19 cellular contexts compared by ENCODE assay signal in the genomic region with DNA sequence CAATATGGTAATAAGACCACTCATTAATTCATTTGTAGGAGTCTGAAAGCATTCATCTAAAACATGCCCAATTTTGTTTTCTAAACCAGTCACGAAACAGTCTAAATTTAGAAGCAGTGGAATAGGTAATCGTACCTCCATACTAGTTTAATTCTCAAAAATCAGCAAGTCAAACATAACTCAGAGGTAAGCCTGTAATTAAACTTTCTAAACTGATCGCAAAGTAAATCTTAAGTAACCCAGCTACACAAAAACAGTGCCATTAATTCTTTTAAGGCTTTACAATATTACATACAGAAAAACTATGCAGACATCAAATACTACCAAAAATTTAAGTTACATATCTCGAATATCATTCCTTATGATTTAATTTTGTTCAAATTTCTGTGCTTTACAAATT.
"Had no signal": no experiment of that assay in that cellular context is flagged by ENCODE, and none has a peak within 500 bp of the region (broad histone marks: within the 10 kb centered on the region; RNA-seq: fewer than 3 reads in every experiment).

No MANE protein-coding gene starts in this region.

- H3K27ac ChIP-seq: left lung, upper lobe of left lung had no signal

- DNase-seq: activated CD4-positive, alpha-beta T cell treated with anti-CD3 and anti-CD28 coated beads for 4 hours; activated CD4-positive, alpha-beta T cell treated with anti-CD3 and anti-CD28 coated beads, Interleukin-2, amount 50 U/mL, for 48 hours; activated CD4-positive, CD25-positive, alpha-beta regulatory T cell; activated gamma-delta T cell; activated naive CD4-positive, alpha-beta T cell treated with anti-CD3 and anti-CD28 coated beads, Interleukin-2, amount 50 U/mL, for 16 hours; activated naive CD8-positive, alpha-beta T cell treated with anti-CD3 and anti-CD28 coated beads, Interleukin-2, amount 50 U/mL, for 24 hours; effector CD4-positive, alpha-beta T cell; hippocampal formation; kidney glomerular epithelial cell; left lung; naive thymus-derived CD4-positive, alpha-beta T cell; stimulated activated CD4-positive, alpha-beta T cell treated with anti-CD3 and anti-CD28 coated beads, Interleukin-12 subunit alpha, Interleukin-12 subunit beta, amount 100 ng/mL, for 4 hours; stimulated activated CD4-positive, alpha-beta T cell treated with anti-CD3 and anti-CD28 coated beads, Interleukin-4, amount 100 ng/mL, for 4 hours; stimulated activated naive CD8-positive, alpha-beta T cell treated with anti-CD3 and anti-CD28 coated beads, Interleukin-15, Interleukin-2, amounts not matched to agents 100 U/mL and 50 U/mL, for 24 hours; upper lobe of left lung had no signal

- H3K9me3 Mint-ChIP-seq: activated naive CD8-positive, alpha-beta T cell treated with anti-CD3 and anti-CD28 coated beads, Interleukin-2, amount 50 U/mL, for 24 hours; activated T-helper 1 cell treated with anti-CD3 and anti-CD28 coated beads, Interleukin-12 subunit alpha, Interleukin-12 subunit beta, Interleukin-2, Interleukin-4 antibody, amounts not matched to agents 30 ng/mL and 10 ng/mL and 1 ng/mL, durations not matched to agents 14 hours and 24 hours and 36 hours; dendritic cell treated with granulocyte-macrophage colony-stimulating factor and Interleukin-4, amounts not matched to agents 40 ng/mL and 50 ng/mL, for 4 days; naive thymus-derived CD4-positive, alpha-beta T cell; T-helper 1 cell treated with Interleukin-12 subunit alpha and Interleukin-12 subunit beta and Interleukin-4 antibody, amounts not matched to agents 30 μg/mL and 1 μg/mL, for 36 hours had no signal

- H3K27ac Mint-ChIP-seq: activated T-helper 1 cell treated with anti-CD3 and anti-CD28 coated beads, Interleukin-12 subunit alpha, Interleukin-12 subunit beta, Interleukin-2, Interleukin-4 antibody, amounts not matched to agents 30 ng/mL and 10 ng/mL and 1 ng/mL, durations not matched to agents 14 hours and 24 hours and 36 hours; dendritic cell treated with granulocyte-macrophage colony-stimulating factor and Interleukin-4, amounts not matched to agents 40 ng/mL and 50 ng/mL, for 4 days; T-helper 1 cell treated with Interleukin-12 subunit alpha and Interleukin-12 subunit beta and Interleukin-4 antibody, amounts not matched to agents 30 μg/mL and 1 μg/mL, for 36 hours had no signal

- H3K27me3 ChIP-seq: left lung, upper lobe of left lung had no signal

- H3K27me3 Mint-ChIP-seq: activated naive CD8-positive, alpha-beta T cell treated with anti-CD3 and anti-CD28 coated beads, Interleukin-2, amount 50 U/mL, for 24 hours; dendritic cell treated with granulocyte-macrophage colony-stimulating factor and Interleukin-4, amounts not matched to agents 40 ng/mL and 50 ng/mL, for 4 days; naive thymus-derived CD4-positive, alpha-beta T cell had no signal

- ATAC-seq: activated naive CD8-positive, alpha-beta T cell treated with anti-CD3 and anti-CD28 coated beads, Interleukin-2, amount 50 U/mL, for 24 hours; left lung; naive thymus-derived CD4-positive, alpha-beta T cell; stimulated activated naive CD8-positive, alpha-beta T cell treated with anti-CD3 and anti-CD28 coated beads, Interleukin-15, Interleukin-2, amounts not matched to agents 100 U/mL and 50 U/mL, for 24 hours had no signal

- H3K9me3 ChIP-seq: left lung, upper lobe of left lung had no signal

- H3K4me3 Mint-ChIP-seq: activated naive CD8-positive, alpha-beta T cell treated with anti-CD3 and anti-CD28 coated beads, Interleukin-2, amount 50 U/mL, for 24 hours; activated T-helper 1 cell treated with anti-CD3 and anti-CD28 coated beads, Interleukin-12 subunit alpha, Interleukin-12 subunit beta, Interleukin-2, Interleukin-4 antibody, amounts not matched to agents 30 ng/mL and 10 ng/mL and 1 ng/mL, durations not matched to agents 14 hours and 24 hours and 36 hours; dendritic cell treated with granulocyte-macrophage colony-stimulating factor and Interleukin-4, amounts not matched to agents 40 ng/mL and 50 ng/mL, for 4 days; T-helper 1 cell treated with Interleukin-12 subunit alpha and Interleukin-12 subunit beta and Interleukin-4 antibody, amounts not matched to agents 30 μg/mL and 1 μg/mL, for 36 hours had no signal

- H3K4me3 ChIP-seq: left lung, lung, upper lobe of left lung had no signal
